In the genomic region with DNA sequence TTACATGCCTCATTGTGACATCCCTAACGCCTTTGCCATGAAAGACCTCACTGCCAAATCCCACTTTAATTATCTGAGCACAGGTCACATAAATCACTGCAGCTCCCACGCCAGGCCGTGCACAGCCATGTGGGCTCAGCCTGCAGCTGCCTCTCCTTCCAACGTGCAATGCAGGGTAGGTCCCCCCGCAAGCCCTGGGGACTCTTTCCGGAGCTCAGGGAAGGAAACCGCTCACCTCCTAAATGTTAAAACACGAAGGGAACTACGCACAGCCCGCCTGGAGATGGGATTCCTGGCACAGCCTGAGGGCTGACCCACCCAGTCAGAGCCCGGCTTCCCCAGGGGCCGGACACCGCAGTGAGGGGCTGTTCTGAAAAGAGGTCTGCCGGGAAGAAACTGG, we compare ENCODE assay signal across 9 cellular contexts.
DNase-seq lines count a peak whose midpoint lies in the region; ATAC-seq and TF ChIP-seq lines count a peak whose summit lies in the region.
"Had no signal": no experiment of that assay in that cellular context is flagged by ENCODE, and none has a peak within 500 bp of the region (broad histone marks: within the 10 kb centered on the region; RNA-seq: fewer than 3 reads in every experiment).

No MANE protein-coding gene starts in this region.

- H3K9me3 ChIP-seq in BE2C (no peaks in the 10 kb centered on the region), IMR-90 (ENCODE audit: control insufficient read depth, insufficient read depth, low read length) (no peaks in the 10 kb centered on the region), neuronal stem cell (replicated peaks in 1 of 2; ENCODE audit: control insufficient read depth in 2 of 2, insufficient read depth in 1 of 2, low read depth in 1 of 2, low read length in 2 of 2) (no peaks in the 10 kb centered on the region)

- CTCF ChIA-PET in IMR-90 (lab: Yijun Ruan, JAX), result interaction anchor here (0.6 kb wide), 1 partner anchor 334 kb away, joined by 3 read pairs; no protein-coding TSS in a partner anchor

- H2BK20ac ChIP-seq in IMR-90 (ENCODE audit: low read depth, low read length), result peak overlapping the region; percentile 33; the same call in 1 of the 2 replicates

- peak overlapping the region; percentile 26; the same call in 1 of the 2 replicates for H4K91ac ChIP-seq in IMR-90 (ENCODE audit: insufficient read depth, low read depth, low read length)
- H4K91ac ChIP-seq in neuronal stem cell (ENCODE audit: low read depth, low read length, poor library complexity), result no peak overlapping the region

- H3K9ac ChIP-seq in IMR-90 (ENCODE audit: low read depth, low read length) (no peak overlapping the region), neuronal stem cell (ENCODE audit: low read depth, low read length, poor library complexity) (no peak overlapping the region)

- peaks cover 14% of the 10 kb centered on the region for H3K9me1 ChIP-seq in IMR-90 (ENCODE audit: insufficient read depth, low read length)

- POLR2A ChIA-PET in IMR-90 (lab: Charles Lee; ENCODE audit: unreplicated experiment), result no interaction called here

- H3K27me3 ChIP-seq in BE2C (no peaks in the 10 kb centered on the region), IMR-90 (ENCODE audit: control insufficient read depth, insufficient read depth, low read length) (no peaks in the 10 kb centered on the region), neuronal stem cell (ENCODE audit: control insufficient read depth in 3 of 3, insufficient read depth in 3 of 3, low read depth in 1 of 3, low read length in 3 of 3) (no peaks in the 10 kb centered on the region)

- H3K18ac ChIP-seq in IMR-90 (ENCODE audit: low read depth, low read length) (no peak overlapping the region; the same call in 1 of the 2 replicates), neuronal stem cell (ENCODE audit: low read length) (peak overlapping the region; percentile 12)

- no peak for TF ChIP-seq RAD21 in IMR-90 (IDR thresholded peaks at IDR 0.05; ENCODE audit: low read length)

- ATAC-seq in IMR-90 (ENCODE audit: low read depth) (no peak), GM18520 (IDR thresholded peaks at IDR 0.05; ENCODE audit: unreplicated experiment) (no peak)

- no peaks in the 10 kb centered on the region; the same call in none of the 2 replicates for H4K20me1 ChIP-seq in IMR-90 (ENCODE audit: insufficient read depth, low read length)

- no TSS peak for BruUV-seq in IMR-90 (replicated peaks; lab: Mats Ljungman, UMichigan)

- no peaks in the 10 kb centered on the region for H3K36me3 ChIP-seq in BE2C
- H3K36me3 ChIP-seq in IMR-90 (ENCODE audit: control insufficient read depth, insufficient read depth, low read length), result no peaks in the 10 kb centered on the region
- peaks cover 0 to 2% of the 10 kb centered on the region in 2 donors for H3K36me3 ChIP-seq in neuronal stem cell (replicated peaks in 1 of 2; ENCODE audit: control insufficient read depth in 2 of 2, insufficient read depth in 2 of 2, low read length in 2 of 2)

- no peak overlapping the region for H3K56ac ChIP-seq in IMR-90 (ENCODE audit: extremely low read depth, insufficient read depth, low read length)

- H2AFZ ChIP-seq in IMR-90 (replicated peaks; ENCODE audit: low read length, poor library complexity), result peak overlapping the region; percentile 40
- no peak overlapping the region for H2AFZ ChIP-seq in neuronal stem cell (ENCODE audit: low read length)

- intact Hi-C loops in IMR-90 (cut with micrococcal nuclease), result loop anchor here (10.0 kb wide), 1 partner anchor 100 kb away; no protein-coding TSS in a partner anchor

- DNase-seq in BE2C (peak; percentile 30), IMR-90 (no peak), caudate nucleus (lab: John Stamatoyannopoulos, UW) (no peak), neuronal stem cell (ENCODE audit: low spot score) (no peak), Ammon's horn (ENCODE audit: low spot score) (no peak), NCI-H1092 (lab: John Stamatoyannopoulos, UW) (no peak), KBM-7 (no peak)
- DNase-seq: NK-92 treated with Interleukin-12 subunit alpha and Interleukin-12 subunit beta, amount 100 ng/mL, for 24 hours had no signal

- H3K27ac ChIP-seq in IMR-90 (ENCODE audit: insufficient read depth, low read length), result no peak overlapping the region
- peak overlapping the region; percentile 68 for H3K27ac ChIP-seq in caudate nucleus (ENCODE audit: low read depth, low read length)
- no peak overlapping the region for H3K27ac ChIP-seq in neuronal stem cell (replicated peaks; ENCODE audit: low read length)

- H2BK120ac ChIP-seq in IMR-90 (ENCODE audit: low read depth, low read length), result peak overlapping the region; percentile 23
- H2BK120ac ChIP-seq in neuronal stem cell (ENCODE audit: low read depth, low read length), result no peak overlapping the region

- no peak overlapping the region for H4K5ac ChIP-seq in IMR-90 (ENCODE audit: low read depth, low read length)

- H2BK12ac ChIP-seq in neuronal stem cell (ENCODE audit: low read length), result no peak overlapping the region

- peak overlapping the region; percentile 1; the same call in 1 of the 3 replicates for H2BK15ac ChIP-seq in IMR-90 (ENCODE audit: low read depth, low read length)
- no peak overlapping the region for H2BK15ac ChIP-seq in neuronal stem cell (ENCODE audit: low read length)

- H3K4me2 ChIP-seq in IMR-90 (ENCODE audit: low read depth, low read length), result no peak overlapping the region
- H3K4me2 ChIP-seq in neuronal stem cell (ENCODE audit: insufficient read depth, low read length, poor library complexity, severe bottlenecking), result no peak overlapping the region

- H3K4me1 ChIP-seq in BE2C, result peaks cover 62% of the 10 kb centered on the region
- peaks cover 35% of the 10 kb centered on the region for H3K4me1 ChIP-seq in IMR-90 (ENCODE audit: control insufficient read depth, insufficient read depth, low read length)
- H3K4me1 ChIP-seq in neuronal stem cell (ENCODE audit: control insufficient read depth in 2 of 2, insufficient read depth in 1 of 2, low read depth in 1 of 2, low read length in 2 of 2), result peaks cover 53 to 59% of the 10 kb centered on the region in 2 donors

- dilution Hi-C loops in IMR-90 (cut with HindIII; ENCODE audit: low sequenced_read_pairs, unreplicated experiment), result no loop called here

- no peak for TF ChIP-seq CTCF in BE2C (IDR thresholded peaks at IDR 0.05; ENCODE audit: low read depth, low read length)
- no peak for TF ChIP-seq CTCF in IMR-90 (conservative IDR thresholded peaks at IDR 0.05; ENCODE audit: low read depth, low read length)

- 73% methylated on average over 5 of the region's 14 CpGs; no CpG with 5 or more reads in 1 of the 2 experiments for WGBS in IMR-90 (ENCODE audit: extremely low coverage in 2 of 2, insufficient read length in 1 of 2), 2 experiments
- no CpG with 5 or more reads among the region's 14 CpGs for WGBS in neuronal stem cell (ENCODE audit: extremely low coverage in 2 of 2, insufficient read length in 2 of 2, insufficient replicate concordance in 1 of 2), 2 donors

- H3K4me3 ChIP-seq in BE2C (ENCODE audit: low read depth, low read length) (no peak overlapping the region), IMR-90 (ENCODE audit: insufficient read depth, low read depth, low read length) (no peak overlapping the region), neuronal stem cell (ENCODE audit: low read length in 2 of 2) (no peak overlapping the region)

- TF ChIP-seq POLR2A in IMR-90 (IDR thresholded peaks at IDR 0.05; ENCODE audit: low read depth, low read length), result no peak

- peaks cover 8 to 33% of the 10 kb centered on the region in 2 experiments; a peak in 3 of 4 replicates for H3K79me1 ChIP-seq in IMR-90 (ENCODE audit: low read depth in 1 of 2, low read length in 2 of 2)
- H3K79me1 ChIP-seq in neuronal stem cell (ENCODE audit: low read depth, low read length), result peaks cover 16% of the 10 kb centered on the region

- H3K14ac ChIP-seq in IMR-90 (replicated peaks; ENCODE audit: low read depth, low read length), result peak overlapping the region; percentile 23
- no peak overlapping the region for H3K14ac ChIP-seq in neuronal stem cell (ENCODE audit: low read length)

- in situ Hi-C loops in IMR-90 (cut with MboI; ENCODE audit: low sequenced_read_pairs), result no loop called here
- in situ Hi-C loops in KBM-7 (cut with MboI; ENCODE audit: low pct_unique_long_range_greater_than_20kb, low sequenced_read_pairs), result no loop called here

- H2AK5ac ChIP-seq in IMR-90 (ENCODE audit: low read depth, low read length) (peak overlapping the region; percentile 90), neuronal stem cell (ENCODE audit: low read depth, low read length) (peak overlapping the region; percentile 20)

- H3K4ac ChIP-seq in IMR-90 (ENCODE audit: low read depth, low read length), result peak overlapping the region; percentile 75
- H3K4ac ChIP-seq in neuronal stem cell (ENCODE audit: low read length), result no peak overlapping the region

- H3K23ac ChIP-seq in IMR-90 (ENCODE audit: low read depth, low read length) (no peak overlapping the region), neuronal stem cell (ENCODE audit: low read depth, low read length, poor library complexity) (no peak overlapping the region)

- H2AK9ac ChIP-seq in IMR-90 (replicated peaks; ENCODE audit: low read depth, low read length, poor library complexity), result peak overlapping the region; percentile 51

- H2BK5ac ChIP-seq in IMR-90 (ENCODE audit: low read depth, low read length, poor library complexity, severe bottlenecking) (no peak overlapping the region), neuronal stem cell (ENCODE audit: low read length) (no peak overlapping the region)

- peak overlapping the region in 1 of 2 experiments; percentile 31; a peak in 2 of 4 replicates for H4K8ac ChIP-seq in IMR-90 (ENCODE audit: low read depth in 2 of 2, low read length in 2 of 2)
- no peak overlapping the region for H4K8ac ChIP-seq in neuronal stem cell (ENCODE audit: low read depth, low read length)

TF ChIP-seq in IMR-90, 13 proteins besides CTCF, POLR2A, EP300 and RAD21:
- TF ChIP-seq RCOR1 (IDR thresholded peaks at IDR 0.05; ENCODE audit: insufficient replicate concordance, low read length), result no peak
- TF ChIP-seq RFX5 (IDR thresholded peaks at IDR 0.05; ENCODE audit: low read depth, low read length), result no peak
- no peak for TF ChIP-seq CEBPB (IDR thresholded peaks at IDR 0.05; ENCODE audit: low read depth, low read length)
- no peak for TF ChIP-seq MAFK (IDR thresholded peaks at IDR 0.05; ENCODE audit: low read depth, low read length)
- TF ChIP-seq MAZ (IDR thresholded peaks at IDR 0.05; ENCODE audit: borderline replicate concordance, low read depth, low read length), result no peak
- no peak for TF ChIP-seq ELK1 (IDR thresholded peaks at IDR 0.05; ENCODE audit: borderline replicate concordance, low read depth, low read length)
TF ChIP-seq in IMR-90: peak in this region for 0.
